ENCODE assay signal across 1 cellular context in the genomic region with DNA sequence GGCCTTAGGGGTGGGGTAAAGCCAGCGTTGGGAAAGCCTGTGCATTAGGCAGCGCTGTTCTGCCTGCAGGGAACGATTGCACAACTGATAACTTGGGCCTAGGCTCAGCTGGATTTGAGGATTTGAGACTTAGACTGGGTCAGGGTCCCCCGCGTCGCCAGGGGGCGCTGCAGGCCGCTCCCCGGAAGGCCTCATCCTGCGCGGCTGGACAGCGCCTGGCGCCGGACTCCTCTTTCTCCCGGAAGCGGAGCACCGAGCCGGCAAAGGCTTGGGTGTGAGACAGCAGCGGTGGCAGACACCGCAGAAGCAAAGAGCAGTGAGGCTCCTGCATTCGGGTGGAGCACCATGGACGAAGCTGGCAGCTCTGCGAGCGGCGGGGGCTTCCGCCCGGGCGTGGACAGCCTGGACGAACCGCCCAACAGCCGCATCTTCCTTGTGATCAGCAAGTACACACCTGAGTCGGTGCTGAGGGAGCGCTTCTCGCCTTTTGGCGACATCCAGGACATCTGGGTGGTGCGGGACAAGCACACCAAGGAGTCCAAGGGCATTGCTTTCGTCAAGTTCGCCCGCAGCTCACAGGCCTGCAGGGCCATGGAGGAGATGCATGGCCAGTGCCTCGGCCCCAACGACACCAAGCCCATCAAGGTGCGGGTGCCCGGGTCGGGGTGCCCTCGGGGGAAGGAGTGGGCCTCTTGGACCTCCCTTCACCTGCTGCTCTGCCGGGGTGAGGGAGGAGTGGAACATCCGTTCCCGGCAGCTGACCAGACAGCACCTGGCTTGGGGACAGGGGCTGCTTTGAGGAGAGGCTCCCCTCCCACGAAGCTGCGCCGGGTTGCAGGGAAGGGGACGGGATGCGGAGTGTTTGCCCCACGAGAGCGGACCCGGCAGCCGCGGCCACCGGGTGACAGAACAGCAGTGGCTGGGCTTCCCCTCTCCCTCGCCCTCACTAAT.
A peak's percentile ranks its signal among the peaks of the same experiment; 100 is the strongest.
TF ChIP-seq lines count a peak whose summit lies in the region.

A gene with protein sequence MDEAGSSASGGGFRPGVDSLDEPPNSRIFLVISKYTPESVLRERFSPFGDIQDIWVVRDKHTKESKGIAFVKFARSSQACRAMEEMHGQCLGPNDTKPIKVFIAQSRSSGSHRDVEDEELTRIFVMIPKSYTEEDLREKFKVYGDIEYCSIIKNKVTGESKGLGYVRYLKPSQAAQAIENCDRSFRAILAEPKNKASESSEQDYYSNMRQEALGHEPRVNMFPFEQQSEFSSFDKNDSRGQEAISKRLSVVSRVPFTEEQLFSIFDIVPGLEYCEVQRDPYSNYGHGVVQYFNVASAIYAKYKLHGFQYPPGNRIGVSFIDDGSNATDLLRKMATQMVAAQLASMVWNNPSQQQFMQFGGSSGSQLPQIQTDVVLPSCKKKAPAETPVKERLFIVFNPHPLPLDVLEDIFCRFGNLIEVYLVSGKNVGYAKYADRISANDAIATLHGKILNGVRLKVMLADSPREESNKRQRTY (plus strand): TSS at position 236 of the 951 bp plus-strand sequence. CDS start 110 bp downstream, at position 346.

TF ChIP-seq in HepG2, 621 proteins besides CTCF, POLR2A, EP300 and RAD21 (continued from another document and continues in another):
- TF ChIP-seq, protein P1, sequence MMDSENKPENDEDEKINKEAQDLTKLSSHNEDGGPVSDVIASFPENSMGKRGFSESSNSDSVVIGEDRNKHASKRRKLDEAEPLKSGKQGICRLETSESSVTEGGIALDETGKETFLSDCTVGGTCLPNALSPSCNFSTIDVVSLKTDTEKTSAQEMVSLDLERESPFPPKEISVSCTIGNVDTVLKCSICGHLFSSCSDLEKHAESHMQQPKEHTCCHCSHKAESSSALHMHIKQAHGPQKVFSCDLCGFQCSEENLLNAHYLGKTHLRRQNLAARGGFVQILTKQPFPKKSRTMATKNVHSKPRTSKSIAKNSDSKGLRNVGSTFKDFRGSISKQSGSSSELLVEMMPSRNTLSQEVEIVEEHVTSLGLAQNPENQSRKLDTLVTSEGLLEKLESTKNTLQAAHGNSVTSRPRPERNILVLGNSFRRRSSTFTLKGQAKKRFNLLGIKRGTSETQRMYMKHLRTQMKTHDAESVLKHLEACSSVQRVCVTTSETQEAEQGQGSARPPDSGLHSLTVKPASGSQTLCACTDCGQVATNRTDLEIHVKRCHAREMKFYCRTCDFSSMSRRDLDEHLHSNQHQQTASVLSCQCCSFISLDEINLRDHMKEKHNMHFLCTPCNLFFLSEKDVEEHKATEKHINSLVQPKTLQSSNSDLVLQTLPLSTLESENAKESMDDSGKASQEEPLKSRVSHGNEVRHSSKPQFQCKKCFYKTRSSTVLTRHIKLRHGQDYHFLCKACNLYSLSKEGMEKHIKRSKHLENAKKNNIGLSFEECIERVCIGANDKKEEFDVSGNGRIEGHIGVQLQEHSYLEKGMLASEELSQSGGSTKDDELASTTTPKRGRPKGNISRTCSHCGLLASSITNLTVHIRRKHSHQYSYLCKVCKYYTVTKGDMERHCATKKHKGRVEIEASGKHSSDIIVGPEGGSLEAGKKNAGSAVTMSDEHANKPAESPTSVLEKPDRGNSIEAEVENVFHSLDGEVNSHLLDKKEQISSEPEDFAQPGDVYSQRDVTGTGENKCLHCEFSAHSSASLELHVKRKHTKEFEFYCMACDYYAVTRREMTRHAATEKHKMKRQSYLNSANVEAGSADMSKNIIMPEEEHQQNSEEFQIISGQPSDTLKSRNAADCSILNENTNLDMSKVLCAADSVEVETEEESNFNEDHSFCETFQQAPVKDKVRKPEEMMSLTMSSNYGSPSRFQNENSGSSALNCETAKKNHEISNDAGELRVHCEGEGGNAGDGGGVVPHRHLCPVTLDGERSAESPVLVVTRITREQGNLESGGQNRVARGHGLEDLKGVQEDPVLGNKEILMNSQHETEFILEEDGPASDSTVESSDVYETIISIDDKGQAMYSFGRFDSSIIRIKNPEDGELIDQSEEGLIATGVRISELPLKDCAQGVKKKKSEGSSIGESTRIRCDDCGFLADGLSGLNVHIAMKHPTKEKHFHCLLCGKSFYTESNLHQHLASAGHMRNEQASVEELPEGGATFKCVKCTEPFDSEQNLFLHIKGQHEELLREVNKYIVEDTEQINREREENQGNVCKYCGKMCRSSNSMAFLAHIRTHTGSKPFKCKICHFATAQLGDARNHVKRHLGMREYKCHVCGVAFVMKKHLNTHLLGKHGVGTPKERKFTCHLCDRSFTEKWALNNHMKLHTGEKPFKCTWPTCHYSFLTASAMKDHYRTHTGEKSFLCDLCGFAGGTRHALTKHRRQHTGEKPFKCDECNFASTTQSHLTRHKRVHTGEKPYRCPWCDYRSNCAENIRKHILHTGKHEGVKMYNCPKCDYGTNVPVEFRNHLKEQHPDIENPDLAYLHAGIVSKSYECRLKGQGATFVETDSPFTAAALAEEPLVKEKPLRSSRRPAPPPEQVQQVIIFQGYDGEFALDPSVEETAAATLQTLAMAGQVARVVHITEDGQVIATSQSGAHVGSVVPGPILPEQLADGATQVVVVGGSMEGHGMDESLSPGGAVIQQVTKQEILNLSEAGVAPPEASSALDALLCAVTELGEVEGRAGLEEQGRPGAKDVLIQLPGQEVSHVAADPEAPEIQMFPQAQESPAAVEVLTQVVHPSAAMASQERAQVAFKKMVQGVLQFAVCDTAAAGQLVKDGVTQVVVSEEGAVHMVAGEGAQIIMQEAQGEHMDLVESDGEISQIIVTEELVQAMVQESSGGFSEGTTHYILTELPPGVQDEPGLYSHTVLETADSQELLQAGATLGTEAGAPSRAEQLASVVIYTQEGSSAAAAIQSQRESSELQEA (CRISPR knock-in tag; IDR thresholded peaks at IDR 0.05; ENCODE audit: not compliant biosample characterization): no peak
- TF ChIP-seq GPN1 (CRISPR knock-in tag; IDR thresholded peaks at IDR 0.05; ENCODE audit: borderline replicate concordance) (no peak), ZNF713 (CRISPR knock-in tag; IDR thresholded peaks at IDR 0.05) (no peak), ZNF350 (CRISPR knock-in tag; IDR thresholded peaks at IDR 0.05; ENCODE audit: borderline replicate concordance, low read depth) (peak; percentile 100), BRCA1 (CRISPR knock-in tag; IDR thresholded peaks at IDR 0.05) (peak; percentile 88; the same call in 1 of the 2 replicates), NFRKB (IDR thresholded peaks at IDR 0.05) (no peak), ZNF850 (CRISPR knock-in tag; conservative IDR thresholded peaks at IDR 0.05) (no peak), NKX3-1 (CRISPR knock-in tag; IDR thresholded peaks at IDR 0.05) (peak; percentile 13; the same call in 1 of the 2 replicates), ZNF652 (CRISPR knock-in tag; IDR thresholded peaks at IDR 0.05; ENCODE audit: borderline replicate concordance, low read depth) (no peak; the same call in 1 of the 2 replicates), HOXD1 (CRISPR knock-in tag; IDR thresholded peaks at IDR 0.05) (no peak), SP2 (CRISPR knock-in tag; IDR thresholded peaks at IDR 0.05) (peak; percentile 58; the same call in 1 of the 2 replicates), NRL (CRISPR knock-in tag; IDR thresholded peaks at IDR 0.05; ENCODE audit: borderline replicate concordance) (peak; percentile 99), THAP11 (CRISPR knock-in tag; IDR thresholded peaks at IDR 0.05) (peak; percentile 95), ZNF678 (CRISPR knock-in tag; IDR thresholded peaks at IDR 0.05) (peak; percentile 93; the same call in 1 of the 2 replicates), NFKB2 (CRISPR knock-in tag; IDR thresholded peaks at IDR 0.05; ENCODE audit: borderline replicate concordance) (peak; percentile 81; the same call in 1 of the 2 replicates)
- TF ChIP-seq, protein P2, sequence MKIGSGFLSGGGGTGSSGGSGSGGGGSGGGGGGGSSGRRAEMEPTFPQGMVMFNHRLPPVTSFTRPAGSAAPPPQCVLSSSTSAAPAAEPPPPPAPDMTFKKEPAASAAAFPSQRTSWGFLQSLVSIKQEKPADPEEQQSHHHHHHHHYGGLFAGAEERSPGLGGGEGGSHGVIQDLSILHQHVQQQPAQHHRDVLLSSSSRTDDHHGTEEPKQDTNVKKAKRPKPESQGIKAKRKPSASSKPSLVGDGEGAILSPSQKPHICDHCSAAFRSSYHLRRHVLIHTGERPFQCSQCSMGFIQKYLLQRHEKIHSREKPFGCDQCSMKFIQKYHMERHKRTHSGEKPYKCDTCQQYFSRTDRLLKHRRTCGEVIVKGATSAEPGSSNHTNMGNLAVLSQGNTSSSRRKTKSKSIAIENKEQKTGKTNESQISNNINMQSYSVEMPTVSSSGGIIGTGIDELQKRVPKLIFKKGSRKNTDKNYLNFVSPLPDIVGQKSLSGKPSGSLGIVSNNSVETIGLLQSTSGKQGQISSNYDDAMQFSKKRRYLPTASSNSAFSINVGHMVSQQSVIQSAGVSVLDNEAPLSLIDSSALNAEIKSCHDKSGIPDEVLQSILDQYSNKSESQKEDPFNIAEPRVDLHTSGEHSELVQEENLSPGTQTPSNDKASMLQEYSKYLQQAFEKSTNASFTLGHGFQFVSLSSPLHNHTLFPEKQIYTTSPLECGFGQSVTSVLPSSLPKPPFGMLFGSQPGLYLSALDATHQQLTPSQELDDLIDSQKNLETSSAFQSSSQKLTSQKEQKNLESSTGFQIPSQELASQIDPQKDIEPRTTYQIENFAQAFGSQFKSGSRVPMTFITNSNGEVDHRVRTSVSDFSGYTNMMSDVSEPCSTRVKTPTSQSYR (CRISPR knock-in tag; IDR thresholded peaks at IDR 0.05; ENCODE audit: borderline replicate concordance): peak; percentile 33; the same call in 1 of the 2 replicates
- TF ChIP-seq, protein P3, sequence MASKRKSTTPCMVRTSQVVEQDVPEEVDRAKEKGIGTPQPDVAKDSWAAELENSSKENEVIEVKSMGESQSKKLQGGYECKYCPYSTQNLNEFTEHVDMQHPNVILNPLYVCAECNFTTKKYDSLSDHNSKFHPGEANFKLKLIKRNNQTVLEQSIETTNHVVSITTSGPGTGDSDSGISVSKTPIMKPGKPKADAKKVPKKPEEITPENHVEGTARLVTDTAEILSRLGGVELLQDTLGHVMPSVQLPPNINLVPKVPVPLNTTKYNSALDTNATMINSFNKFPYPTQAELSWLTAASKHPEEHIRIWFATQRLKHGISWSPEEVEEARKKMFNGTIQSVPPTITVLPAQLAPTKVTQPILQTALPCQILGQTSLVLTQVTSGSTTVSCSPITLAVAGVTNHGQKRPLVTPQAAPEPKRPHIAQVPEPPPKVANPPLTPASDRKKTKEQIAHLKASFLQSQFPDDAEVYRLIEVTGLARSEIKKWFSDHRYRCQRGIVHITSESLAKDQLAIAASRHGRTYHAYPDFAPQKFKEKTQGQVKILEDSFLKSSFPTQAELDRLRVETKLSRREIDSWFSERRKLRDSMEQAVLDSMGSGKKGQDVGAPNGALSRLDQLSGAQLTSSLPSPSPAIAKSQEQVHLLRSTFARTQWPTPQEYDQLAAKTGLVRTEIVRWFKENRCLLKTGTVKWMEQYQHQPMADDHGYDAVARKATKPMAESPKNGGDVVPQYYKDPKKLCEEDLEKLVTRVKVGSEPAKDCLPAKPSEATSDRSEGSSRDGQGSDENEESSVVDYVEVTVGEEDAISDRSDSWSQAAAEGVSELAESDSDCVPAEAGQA (IDR thresholded peaks at IDR 0.05; ENCODE audit: low read depth): peak; percentile 75
- TF ChIP-seq, protein P3 (CRISPR knock-in tag; IDR thresholded peaks at IDR 0.05; ENCODE audit: borderline replicate concordance): no peak
- TF ChIP-seq, protein P4, sequence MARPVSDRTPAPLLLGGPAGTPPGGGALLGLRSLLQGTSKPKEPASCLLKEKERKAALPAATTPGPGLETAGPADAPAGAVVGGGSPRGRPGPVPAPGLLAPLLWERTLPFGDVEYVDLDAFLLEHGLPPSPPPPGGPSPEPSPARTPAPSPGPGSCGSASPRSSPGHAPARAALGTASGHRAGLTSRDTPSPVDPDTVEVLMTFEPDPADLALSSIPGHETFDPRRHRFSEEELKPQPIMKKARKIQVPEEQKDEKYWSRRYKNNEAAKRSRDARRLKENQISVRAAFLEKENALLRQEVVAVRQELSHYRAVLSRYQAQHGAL (CRISPR knock-in tag; IDR thresholded peaks at IDR 0.05; ENCODE audit: not compliant biosample characterization): no peak
- TF ChIP-seq, protein P5, sequence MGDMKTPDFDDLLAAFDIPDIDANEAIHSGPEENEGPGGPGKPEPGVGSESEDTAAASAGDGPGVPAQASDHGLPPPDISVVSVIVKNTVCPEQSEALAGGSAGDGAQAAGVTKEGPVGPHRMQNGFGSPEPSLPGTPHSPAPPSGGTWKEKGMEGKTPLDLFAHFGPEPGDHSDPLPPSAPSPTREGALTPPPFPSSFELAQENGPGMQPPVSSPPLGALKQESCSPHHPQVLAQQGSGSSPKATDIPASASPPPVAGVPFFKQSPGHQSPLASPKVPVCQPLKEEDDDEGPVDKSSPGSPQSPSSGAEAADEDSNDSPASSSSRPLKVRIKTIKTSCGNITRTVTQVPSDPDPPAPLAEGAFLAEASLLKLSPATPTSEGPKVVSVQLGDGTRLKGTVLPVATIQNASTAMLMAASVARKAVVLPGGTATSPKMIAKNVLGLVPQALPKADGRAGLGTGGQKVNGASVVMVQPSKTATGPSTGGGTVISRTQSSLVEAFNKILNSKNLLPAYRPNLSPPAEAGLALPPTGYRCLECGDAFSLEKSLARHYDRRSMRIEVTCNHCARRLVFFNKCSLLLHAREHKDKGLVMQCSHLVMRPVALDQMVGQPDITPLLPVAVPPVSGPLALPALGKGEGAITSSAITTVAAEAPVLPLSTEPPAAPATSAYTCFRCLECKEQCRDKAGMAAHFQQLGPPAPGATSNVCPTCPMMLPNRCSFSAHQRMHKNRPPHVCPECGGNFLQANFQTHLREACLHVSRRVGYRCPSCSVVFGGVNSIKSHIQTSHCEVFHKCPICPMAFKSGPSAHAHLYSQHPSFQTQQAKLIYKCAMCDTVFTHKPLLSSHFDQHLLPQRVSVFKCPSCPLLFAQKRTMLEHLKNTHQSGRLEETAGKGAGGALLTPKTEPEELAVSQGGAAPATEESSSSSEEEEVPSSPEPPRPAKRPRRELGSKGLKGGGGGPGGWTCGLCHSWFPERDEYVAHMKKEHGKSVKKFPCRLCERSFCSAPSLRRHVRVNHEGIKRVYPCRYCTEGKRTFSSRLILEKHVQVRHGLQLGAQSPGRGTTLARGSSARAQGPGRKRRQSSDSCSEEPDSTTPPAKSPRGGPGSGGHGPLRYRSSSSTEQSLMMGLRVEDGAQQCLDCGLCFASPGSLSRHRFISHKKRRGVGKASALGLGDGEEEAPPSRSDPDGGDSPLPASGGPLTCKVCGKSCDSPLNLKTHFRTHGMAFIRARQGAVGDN (CRISPR knock-in tag; IDR thresholded peaks at IDR 0.05): peak; percentile 96
